In the genomic region with DNA sequence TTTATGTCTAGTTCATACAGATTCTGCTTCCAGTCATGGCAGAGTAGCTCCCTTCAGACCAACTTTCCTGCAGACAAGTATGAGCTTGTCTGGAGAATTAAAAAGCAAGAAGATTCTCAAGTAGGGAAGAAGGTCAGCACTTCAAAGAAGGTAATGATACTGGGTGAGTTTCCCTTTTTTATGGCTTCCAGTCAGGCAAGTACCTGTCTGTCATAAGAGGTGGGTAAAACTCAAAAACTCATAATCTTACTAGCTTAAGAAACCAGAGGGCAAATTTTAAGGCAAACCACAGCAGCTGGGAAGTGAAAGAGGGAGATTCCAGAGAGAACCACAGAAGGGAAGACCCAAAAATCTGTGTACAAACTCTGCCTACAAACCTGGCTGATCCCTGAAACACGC, we compare ENCODE assay signal across 13 cellular contexts. TPM values are rescaled to one million over a fixed set of nuclear protein-coding genes. Genes with fewer than 3 reads are reported as not detected.
DNase-seq lines count a peak whose midpoint lies in the region; ATAC-seq, FAIRE-seq and TF ChIP-seq lines count a peak whose summit lies in the region.
"Had no signal": no experiment of that assay in that cellular context is flagged by ENCODE, and none has a peak within 500 bp of the region (broad histone marks: within the 10 kb centered on the region; RNA-seq: fewer than 3 reads in every experiment).

No MANE protein-coding gene starts in this region.

- no peak for DNase-seq in activated naive CD4-positive, alpha-beta T cell treated with Interleukin-2 at 50 U/mL for 16 hours
- peak; percentile 70 for DNase-seq in astrocyte (ENCODE audit: low read depth)
- DNase-seq in stimulated activated naive B cell treated with anti-CD40 and anti-IgM and Interleukin-4, amounts not matched to agents 10 μg/mL and 1 μg/mL and 100 μg/mL, for 72 hours = peak; percentile 52
- DNase-seq in aorta = no peak
- no peak for DNase-seq in activated CD8-positive, alpha-beta memory T cell treated with anti-CD3 and anti-CD28 coated beads, Interleukin-2, amount 50 U/mL, for 48 hours
- no peak for DNase-seq in activated gamma-delta T cell treated with Interleukin-2 at 50 U/mL for 16 hours
- DNase-seq: heart right ventricle, NCI-H1694, RPMI8226 had no signal

- H3K4me2 ChIP-seq in astrocyte (ENCODE audit: low read length) = peak overlapping the region; percentile 16
- H3K4me2 ChIP-seq: neural progenitor cell had no signal

- H3K36me3 ChIP-seq in astrocyte (ENCODE audit: insufficient read depth, low read length) (no peaks in the 10 kb centered on the region), aorta (ENCODE audit: control insufficient read depth in 1 of 2, insufficient read depth in 2 of 2, low read length in 1 of 2) (no peaks in the 10 kb centered on the region)
- H3K36me3 ChIP-seq: neural progenitor cell had no signal

- H3K9ac ChIP-seq in astrocyte (ENCODE audit: low read length) = no peak overlapping the region
- H3K9ac ChIP-seq: neural progenitor cell had no signal

- H3K27me3 ChIP-seq in astrocyte (ENCODE audit: insufficient read depth, low read length) (no peaks in the 10 kb centered on the region), aorta (ENCODE audit: control insufficient read depth in 1 of 2, insufficient read depth in 2 of 2, low read length in 1 of 2) (no peaks in the 10 kb centered on the region)
- H3K27me3 ChIP-seq: heart right ventricle, neural progenitor cell had no signal

- H3K4me1 Mint-ChIP-seq in activated naive CD4-positive, alpha-beta T cell treated with anti-CD3 and anti-CD28 coated beads, Interleukin-2, amount 50 U/mL, for 24 hours = peaks cover 81% of the 10 kb centered on the region
- H3K4me1 Mint-ChIP-seq in astrocyte (ENCODE audit: low read depth, unreplicated experiment) = peaks cover 61% of the 10 kb centered on the region
- peaks cover 41 to 75% of the 10 kb centered on the region in 2 donors for H3K4me1 Mint-ChIP-seq in stimulated activated naive B cell treated with anti-CD40 and anti-IgM and Interleukin-4, amounts not matched to agents 10 μg/mL and 1 μg/mL and 100 μg/mL, for 72 hours

- peaks cover 91% of the 10 kb centered on the region for H3K79me2 ChIP-seq in astrocyte (ENCODE audit: insufficient read depth, low read length)

- FAIRE-seq in astrocyte (lab: Jason Lieb, UNC) = no peak

- H3K27ac Mint-ChIP-seq in activated naive CD4-positive, alpha-beta T cell treated with anti-CD3 and anti-CD28 coated beads, Interleukin-2, amount 50 U/mL, for 24 hours = peak overlapping the region; percentile 69
- peak overlapping the region; percentile 83 for H3K27ac Mint-ChIP-seq in astrocyte (ENCODE audit: unreplicated experiment)
- H3K27ac Mint-ChIP-seq in stimulated activated naive B cell treated with anti-CD40 and anti-IgM and Interleukin-4, amounts not matched to agents 10 μg/mL and 1 μg/mL and 100 μg/mL, for 72 hours = peak overlapping the region; percentile 88
- H3K27ac Mint-ChIP-seq: B cell, neural progenitor cell had no signal

- H2AFZ ChIP-seq in astrocyte (ENCODE audit: low read depth, low read length) = no peak overlapping the region
- H2AFZ ChIP-seq: neural progenitor cell had no signal

- H3K4me3 ChIP-seq in astrocyte (ENCODE audit: insufficient read depth, low read depth, low read length) (no peak overlapping the region), aorta (ENCODE audit: low read length in 2 of 2) (no peak overlapping the region)
- H3K4me3 ChIP-seq: heart right ventricle, neural progenitor cell had no signal

- H3K9me3 ChIP-seq in astrocyte (ENCODE audit: insufficient read depth, low read depth, low read length) (no peaks in the 10 kb centered on the region), aorta (ENCODE audit: control insufficient read depth, low read length) (no peaks in the 10 kb centered on the region)
- H3K9me3 ChIP-seq: heart right ventricle had no signal

- peaks cover 2% of the 10 kb centered on the region for H3K36me3 Mint-ChIP-seq in activated naive CD4-positive, alpha-beta T cell treated with anti-CD3 and anti-CD28 coated beads, Interleukin-2, amount 50 U/mL, for 24 hours
- peaks cover 3% of the 10 kb centered on the region for H3K36me3 Mint-ChIP-seq in astrocyte (ENCODE audit: low read depth, unreplicated experiment)
- peaks cover 0 to 4% of the 10 kb centered on the region in 2 donors for H3K36me3 Mint-ChIP-seq in stimulated activated naive B cell treated with anti-CD40 and anti-IgM and Interleukin-4, amounts not matched to agents 10 μg/mL and 1 μg/mL and 100 μg/mL, for 72 hours

- ATAC-seq in HG03175 (IDR thresholded peaks at IDR 0.05; ENCODE audit: unreplicated experiment) (peak; percentile 43), aorta (ENCODE audit: low FRiP score) (no peak)
- peak; percentile 79 to 81 for ATAC-seq in stimulated activated naive B cell treated with anti-CD40 and anti-IgM and Interleukin-4, amounts not matched to agents 10 μg/mL and 1 μg/mL and 100 μg/mL, for 72 hours (replicated peaks)
- ATAC-seq: heart right ventricle had no signal

- H3K4me1 ChIP-seq in astrocyte (ENCODE audit: insufficient read depth, low read length) (peaks cover 30% of the 10 kb centered on the region), aorta (ENCODE audit: control insufficient read depth in 1 of 2, insufficient read depth in 2 of 2, low read length in 2 of 2) (peaks cover 2 to 7% of the 10 kb centered on the region in 2 donors)

- peak overlapping the region; percentile 11 for H3K4me3 Mint-ChIP-seq in activated naive CD4-positive, alpha-beta T cell treated with anti-CD3 and anti-CD28 coated beads, Interleukin-2, amount 50 U/mL, for 24 hours
- peak overlapping the region; percentile 18 for H3K4me3 Mint-ChIP-seq in astrocyte (ENCODE audit: unreplicated experiment)
- H3K4me3 Mint-ChIP-seq in stimulated activated naive B cell treated with anti-CD40 and anti-IgM and Interleukin-4, amounts not matched to agents 10 μg/mL and 1 μg/mL and 100 μg/mL, for 72 hours = peak overlapping the region in 1 of 2 donors; percentile 27
- H3K4me3 Mint-ChIP-seq: B cell, neural progenitor cell had no signal

- H3K27ac ChIP-seq in astrocyte (ENCODE audit: low read depth, low read length) (peak overlapping the region; percentile 16), aorta (ENCODE audit: low read depth in 1 of 2, low read length in 2 of 2) (no peak overlapping the region)
- H3K27ac ChIP-seq: neural progenitor cell had no signal

- 99 to 100% methylated on average over 1 of the region's 1 CpG for WGBS in aorta, 2 donors

- no peaks in the 10 kb centered on the region for H3K9me3 Mint-ChIP-seq in activated naive CD4-positive, alpha-beta T cell treated with anti-CD3 and anti-CD28 coated beads, Interleukin-2, amount 50 U/mL, for 24 hours
- H3K9me3 Mint-ChIP-seq in astrocyte (ENCODE audit: unreplicated experiment) = no peaks in the 10 kb centered on the region
- no peaks in the 10 kb centered on the region for H3K9me3 Mint-ChIP-seq in stimulated activated naive B cell treated with anti-CD40 and anti-IgM and Interleukin-4, amounts not matched to agents 10 μg/mL and 1 μg/mL and 100 μg/mL, for 72 hours
- H3K9me3 Mint-ChIP-seq: neural progenitor cell had no signal

- H4K20me1 ChIP-seq in astrocyte (ENCODE audit: insufficient read depth, low read length) = peaks cover 68% of the 10 kb centered on the region

- no peak for TF ChIP-seq CTCF in astrocyte (IDR thresholded peaks at IDR 0.05; ENCODE audit: insufficient read depth, low read depth, low read length)

- H3K27me3 Mint-ChIP-seq in activated naive CD4-positive, alpha-beta T cell treated with anti-CD3 and anti-CD28 coated beads, Interleukin-2, amount 50 U/mL, for 24 hours = no peaks in the 10 kb centered on the region
- no peaks in the 10 kb centered on the region for H3K27me3 Mint-ChIP-seq in astrocyte (ENCODE audit: low read depth, unreplicated experiment)
- no peaks in the 10 kb centered on the region for H3K27me3 Mint-ChIP-seq in stimulated activated naive B cell treated with anti-CD40 and anti-IgM and Interleukin-4, amounts not matched to agents 10 μg/mL and 1 μg/mL and 100 μg/mL, for 72 hours
- H3K27me3 Mint-ChIP-seq: B cell had no signal

- intact Hi-C loops in aorta (cut with DNase I) = no loop called here

RNA-seq across cellular contexts. Expression of a gene that starts 54.2 kb away (rescaled TPM):
- total RNA-seq in astrocyte (147 and 156 TPM in 2 replicates), aorta (100 to 1,000 TPM; 129 to 155 TPM)
- 10 to 100 TPM; 56.0 to 63.5 TPM for polyA plus RNA-seq in aorta

Comparison
In these comparisons a context has a peak if more than half of its experiments do, and no peak if none do; other contexts are left out.
1. DNase-seq: peak in astrocyte (single experiment) and stimulated activated naive B cell treated with anti-CD40 and anti-IgM and Interleukin-4, amounts not matched to agents 10 μg/mL and 1 μg/mL and 100 μg/mL, for 72 hours (single experiment); none in activated naive CD4-positive, alpha-beta T cell treated with Interleukin-2 at 50 U/mL for 16 hours (single experiment), aorta (0 of 2), activated CD8-positive, alpha-beta memory T cell treated with anti-CD3 and anti-CD28 coated beads, Interleukin-2, amount 50 U/mL, for 48 hours (single experiment) and activated gamma-delta T cell treated with Interleukin-2 at 50 U/mL for 16 hours (single experiment).
2. Peak in every context shown above with its lines, with median percentiles within 50 percentile points of each other: H3K27ac Mint-ChIP-seq.